1 cellular context compared by ENCODE assay signal in genomic region chr14:51087024-51087423, GRCh38.
TF ChIP-seq lines count a peak whose summit lies in the region.

No MANE protein-coding gene starts in this region.

TF ChIP-seq in HEK293, 187 proteins besides CTCF, POLR2A, EP300 and RAD21 (continued from another document and continues in another):
- TF ChIP-seq BCL6B (tag by site-specific recombination; IDR thresholded peaks at IDR 0.05), result no peak
- no peak for TF ChIP-seq TSHZ1 (tag by site-specific recombination; IDR thresholded peaks at IDR 0.05; ENCODE audit: borderline replicate concordance)
- no peak for TF ChIP-seq ZNF777 (tag by site-specific recombination; IDR thresholded peaks at IDR 0.05; ENCODE audit: borderline replicate concordance)
- TF ChIP-seq ZNF366 (tag by site-specific recombination; conservative IDR thresholded peaks at IDR 0.05), result peak; percentile 54
- no peak for TF ChIP-seq MZF1 (tag by site-specific recombination; IDR thresholded peaks at IDR 0.05; ENCODE audit: borderline replicate concordance)
- TF ChIP-seq ZNF362 (tag by site-specific recombination; IDR thresholded peaks at IDR 0.05), result no peak
- TF ChIP-seq ZBTB1 (tag by site-specific recombination; IDR thresholded peaks at IDR 0.05), result no peak
- TF ChIP-seq PATZ1 (tag by site-specific recombination; IDR thresholded peaks at IDR 0.05), result peak; percentile 77
- TF ChIP-seq ZNF843 (tag by site-specific recombination; IDR thresholded peaks at IDR 0.05), result no peak
- TF ChIP-seq ZNF48 (tag by site-specific recombination; IDR thresholded peaks at IDR 0.05), result no peak
- no peak for TF ChIP-seq ZNF692 (tag by site-specific recombination; IDR thresholded peaks at IDR 0.05)
- TF ChIP-seq AEBP2 (tag by site-specific recombination; IDR thresholded peaks at IDR 0.05; ENCODE audit: borderline replicate concordance), result no peak
- no peak for TF ChIP-seq ZNF324 (tag by site-specific recombination; IDR thresholded peaks at IDR 0.05)
- no peak for TF ChIP-seq ZNF138 (tag by site-specific recombination; IDR thresholded peaks at IDR 0.05; ENCODE audit: borderline replicate concordance)
- TF ChIP-seq ZNF26 (tag by site-specific recombination; IDR thresholded peaks at IDR 0.05), result no peak
- peak; percentile 73 for TF ChIP-seq SCRT2 (tag by site-specific recombination; IDR thresholded peaks at IDR 0.05)
- no peak for TF ChIP-seq ZNF146 (tag by site-specific recombination; IDR thresholded peaks at IDR 0.05)
- TF ChIP-seq ZNF416 (tag by site-specific recombination; IDR thresholded peaks at IDR 0.05), result no peak
- TF ChIP-seq ZNF10 (tag by site-specific recombination; IDR thresholded peaks at IDR 0.05), result 0 out of 2 replicates have a peak, but pooled peaks have one; percentile 23
- no peak for TF ChIP-seq ZNF645 (tag by site-specific recombination; IDR thresholded peaks at IDR 0.05)
- no peak for TF ChIP-seq INSM2 (tag by site-specific recombination; IDR thresholded peaks at IDR 0.05)
- TF ChIP-seq ZNF19 (tag by site-specific recombination; IDR thresholded peaks at IDR 0.05; ENCODE audit: low read depth), result no peak
- no peak for TF ChIP-seq ZNF501 (tag by site-specific recombination; IDR thresholded peaks at IDR 0.05)
- TF ChIP-seq ZBTB17 (tag by site-specific recombination; IDR thresholded peaks at IDR 0.05), result peak; percentile 45
- no peak for TF ChIP-seq ZNF837 (tag by site-specific recombination; IDR thresholded peaks at IDR 0.05)
- TF ChIP-seq PRDM6 (tag by site-specific recombination; IDR thresholded peaks at IDR 0.05), result no peak
- TF ChIP-seq ZNF214 (tag by site-specific recombination; IDR thresholded peaks at IDR 0.05; ENCODE audit: borderline replicate concordance), result no peak
- no peak for TF ChIP-seq ZNF140 (tag by site-specific recombination; IDR thresholded peaks at IDR 0.05)
- peak; percentile 47; the same call in 1 of the 2 replicates for TF ChIP-seq ZBTB21 (tag by site-specific recombination; IDR thresholded peaks at IDR 0.05)
- TF ChIP-seq ZNF664 (tag by site-specific recombination; IDR thresholded peaks at IDR 0.05), result no peak
- TF ChIP-seq ZNF548 (tag by site-specific recombination; IDR thresholded peaks at IDR 0.05), result no peak
- TF ChIP-seq SP2 (tag by site-specific recombination; IDR thresholded peaks at IDR 0.05), result no peak
- peak; percentile 81 for TF ChIP-seq ATF2 (tag by site-specific recombination; IDR thresholded peaks at IDR 0.05; ENCODE audit: low read depth)
- no peak for TF ChIP-seq ZBTB49 (tag by site-specific recombination; IDR thresholded peaks at IDR 0.05; ENCODE audit: low read depth)
- no peak for TF ChIP-seq HOXA7 (CRISPR knock-in tag; IDR thresholded peaks at IDR 0.05; ENCODE audit: borderline replicate concordance)
